Comparison of ENCODE assay signal across 24 cellular contexts in the genomic region with DNA sequence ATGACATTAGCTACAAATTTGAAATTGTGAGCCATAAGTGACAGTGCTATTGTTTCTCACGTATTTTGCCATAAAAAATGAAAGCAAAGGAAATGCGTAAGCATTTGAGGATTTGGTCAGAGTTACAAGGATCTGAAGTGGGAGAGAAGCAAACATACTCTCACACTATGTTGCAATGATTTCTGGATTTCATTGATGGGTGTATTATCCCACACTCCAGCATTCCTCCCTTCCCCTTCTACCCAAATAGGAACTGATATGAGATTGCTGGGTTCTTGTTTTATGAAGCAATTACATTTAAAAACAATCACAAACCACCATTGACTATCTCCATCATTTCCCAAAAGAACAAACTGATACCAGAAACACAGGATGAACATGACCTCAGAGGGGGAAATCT.
"Had no signal": no experiment of that assay in that cellular context is flagged by ENCODE, and none has a peak within 500 bp of the region (broad histone marks: within the 10 kb centered on the region; RNA-seq: fewer than 3 reads in every experiment).

No MANE protein-coding gene starts in this region.

- H2AFZ ChIP-seq: neural progenitor cell had no signal

- DNase-seq: cortex of kidney; dorsolateral prefrontal cortex; effector CD4-positive, alpha-beta T cell; foreskin melanocyte; glutamatergic neuron; heart right ventricle; hippocampal formation; left cardiac atrium; left lung; mesendoderm; midbrain; naive thymus-derived CD4-positive, alpha-beta T cell; stimulated activated CD4-positive, alpha-beta T cell treated with anti-CD3 and anti-CD28 coated beads, Interleukin-12 subunit alpha, Interleukin-12 subunit beta, amount 100 ng/mL, for 4 hours; stimulated activated CD4-positive, alpha-beta T cell treated with anti-CD3 and anti-CD28 coated beads, Interleukin-2, amount 100 ng/mL, for 24 hours; stimulated activated CD4-positive, alpha-beta T cell treated with anti-CD3 and anti-CD28 coated beads, Interleukin-4, amount 100 ng/mL, for 24 hours; stimulated activated naive CD4-positive, alpha-beta T cell treated with Interleukin-2 at 50 U/mL for 16 hours; stomach; substantia nigra; testis; tibial artery had no signal

- H3K27me3 ChIP-seq: dorsolateral prefrontal cortex, heart right ventricle, left lung, neural progenitor cell, right atrium auricular region, stomach, testis, tibial artery had no signal

- H3K4me3 ChIP-seq: dorsolateral prefrontal cortex, heart right ventricle, left lung, neural progenitor cell, prostate gland, right atrium auricular region, smooth muscle cell, stomach, testis, tibial artery had no signal

- H3K27ac ChIP-seq: dorsolateral prefrontal cortex, heart right ventricle, left lung, neural progenitor cell, prostate gland, right atrium auricular region, stomach, testis, tibial artery had no signal

- H3K9ac ChIP-seq: neural progenitor cell had no signal

- H3K4me1 ChIP-seq: heart right ventricle, left lung, neural progenitor cell, prostate gland, right atrium auricular region, stomach, testis, tibial artery had no signal

- H3K9me3 ChIP-seq: heart right ventricle, left lung, prostate gland, right atrium auricular region, stomach, testis, tibial artery had no signal

- H3K36me3 ChIP-seq: heart right ventricle, left lung, neural progenitor cell, prostate gland, right atrium auricular region, stomach, tibial artery had no signal

- H3K4me2 ChIP-seq: neural progenitor cell, smooth muscle cell had no signal
